14 cellular contexts compared by ENCODE assay signal in genomic region chr7:110522751-110523200, GRCh38.
DNase-seq lines count a peak whose midpoint lies in the region; ATAC-seq and TF ChIP-seq lines count a peak whose summit lies in the region.
"Had no signal": no experiment of that assay in that cellular context is flagged by ENCODE, and none has a peak within 500 bp of the region (broad histone marks: within the 10 kb centered on the region; RNA-seq: fewer than 3 reads in every experiment).

No MANE protein-coding gene starts in this region.

- no peaks in the 10 kb centered on the region for H3K36me3 ChIP-seq in SJSA1
- H3K36me3 ChIP-seq in right lobe of liver: no peaks in the 10 kb centered on the region
- H3K36me3 ChIP-seq: spleen had no signal

- no peaks in the 10 kb centered on the region for H3K27me3 ChIP-seq in SJSA1 (replicated peaks)
- no peaks in the 10 kb centered on the region for H3K27me3 ChIP-seq in right lobe of liver
- H3K27me3 ChIP-seq: spleen had no signal

- H3K4me3 ChIP-seq in SJSA1: no peak overlapping the region
- H3K4me3 ChIP-seq in right lobe of liver: peak overlapping the region in 1 of 3 donors; percentile 4
- H3K4me3 ChIP-seq in coronary artery: no peak overlapping the region
- H3K4me3 ChIP-seq: lung, spleen had no signal

- TF ChIP-seq POLR2A in right lobe of liver (IDR thresholded peaks at IDR 0.05): no peak

- ATAC-seq in right lobe of liver (peak; percentile 87 to 93 (median 92)), GM18517 (IDR thresholded peaks at IDR 0.05; ENCODE audit: unreplicated experiment) (no peak), GM19035 (IDR thresholded peaks at IDR 0.05; ENCODE audit: unreplicated experiment) (no peak)
- ATAC-seq: HCT116; stimulated activated memory B cell treated with anti-CD40 and anti-IgM and Interleukin-4, amounts not matched to agents 10 μg/mL and 1 μg/mL and 100 μg/mL, for 72 hours had no signal

- H3K27ac ChIP-seq in SJSA1: peak overlapping the region; percentile 51
- H3K27ac ChIP-seq in right lobe of liver: peak overlapping the region; percentile 28 to 84 (median 78)
- H3K27ac ChIP-seq in coronary artery: no peak overlapping the region
- H3K27ac ChIP-seq: spleen had no signal

- H3K4me1 ChIP-seq in SJSA1 (replicated peaks): no peaks in the 10 kb centered on the region
- H3K4me1 ChIP-seq in right lobe of liver: peaks cover 0 to 22% (median 3%) of the 10 kb centered on the region in 4 donors
- H3K4me1 ChIP-seq: spleen had no signal

- intact Hi-C loops in right lobe of liver (cut with DNase I): no loop called here

- 18% methylated on average over 3 of the region's 3 CpGs for WGBS in right lobe of liver (ENCODE audit: insufficient coverage, low coverage, low lambda C conversion rate, missing lambda C conversion rate)

- TF ChIP-seq CTCF in right lobe of liver (IDR thresholded peaks at IDR 0.05): no peak
- no peak for TF ChIP-seq CTCF in coronary artery (IDR thresholded peaks at IDR 0.05)

- peak; percentile 85 for DNase-seq in ELF-1 (ENCODE audit: low read depth, low spot score)
- DNase-seq in NCI-H1417 (lab: John Stamatoyannopoulos, UW): peak in 2 of 3 experiments; percentile 22 to 76
- DNase-seq in SJSA1 (ENCODE audit: low read depth in 1 of 2, low spot score in 2 of 2): peak in 1 of 2 experiments; percentile 37
- peak in 1 of 3 donors; percentile 59 for DNase-seq in right lobe of liver
- DNase-seq in coronary artery (ENCODE audit: low spot score): no peak
- no peak for DNase-seq in DMS79 (lab: John Stamatoyannopoulos, UW)
- DNase-seq: CD4-positive, CD25-positive, alpha-beta regulatory T cell; erythroblast; spleen had no signal

- no peaks in the 10 kb centered on the region; the same call in 1 of the 2 replicates for H3K9me3 ChIP-seq in SJSA1 (replicated peaks)
- H3K9me3 ChIP-seq in right lobe of liver: no peaks in the 10 kb centered on the region

Comparison
In these comparisons a context has a peak if more than half of its experiments do, and no peak if none do; other contexts are left out.
1. DNase-seq: peak in ELF-1 (single experiment) and NCI-H1417 (2 of 3); none in coronary artery (single experiment) and DMS79 (single experiment).
2. H3K27ac ChIP-seq: peak in SJSA1 (single experiment) and right lobe of liver (3 of 3); none in coronary artery (0 of 2).
3. ATAC-seq: peak in right lobe of liver (4 of 4); none in GM18517 (single experiment) and GM19035 (single experiment).